Comparison of ENCODE assay signal across 1 cellular context in the genomic region with DNA sequence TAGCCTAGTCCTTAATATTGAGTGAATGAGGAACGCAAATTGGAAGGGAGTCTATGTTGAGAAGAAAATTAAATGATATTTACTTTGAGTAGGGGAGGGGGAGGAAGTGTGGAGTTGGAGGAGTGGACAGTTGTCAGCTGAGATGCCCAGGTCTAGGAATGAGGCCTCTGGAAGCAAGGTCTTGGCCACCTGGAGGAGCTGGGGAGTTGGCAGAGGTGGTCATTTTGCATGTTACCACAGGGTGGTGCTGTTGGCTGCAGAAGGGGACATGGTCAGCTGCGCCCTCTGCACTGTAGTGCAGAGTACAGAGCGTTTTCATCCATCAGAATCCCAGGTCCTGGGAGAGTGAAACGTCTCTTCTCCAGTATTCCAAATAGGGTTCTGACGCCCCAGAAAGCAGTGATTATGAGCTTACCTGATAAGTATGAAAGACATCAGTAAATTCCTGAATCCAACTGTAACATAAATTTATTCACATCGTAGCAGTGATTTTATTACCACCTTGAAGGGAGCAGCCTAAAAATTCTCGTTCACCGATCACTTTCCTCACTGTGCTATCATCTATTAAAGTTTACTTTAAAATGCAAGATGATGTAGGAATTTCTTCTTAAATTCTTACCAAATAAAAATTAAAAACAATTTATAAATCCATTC.
A peak's percentile ranks its signal among the peaks of the same experiment; 100 is the strongest.
TF ChIP-seq lines count a peak whose summit lies in the region.

No MANE protein-coding gene starts in this region.

TF ChIP-seq in HepG2, 621 proteins besides CTCF, POLR2A, EP300 and RAD21 (continues in another document):
- TF ChIP-seq KAT7 (CRISPR knock-in tag; IDR thresholded peaks at IDR 0.05; ENCODE audit: borderline replicate concordance) (peak; percentile 57; the same call in 1 of the 2 replicates), MATR3 (CRISPR knock-in tag; IDR thresholded peaks at IDR 0.05) (no peak), SETDB1 (CRISPR knock-in tag; IDR thresholded peaks at IDR 0.05; ENCODE audit: borderline replicate concordance) (no peak), RAD51 (IDR thresholded peaks at IDR 0.05; ENCODE audit: borderline replicate concordance) (no peak), ZBTB42 (CRISPR knock-in tag; IDR thresholded peaks at IDR 0.05) (no peak), ZSCAN29 (CRISPR knock-in tag; conservative IDR thresholded peaks at IDR 0.05) (no peak), GFI1 (CRISPR knock-in tag; IDR thresholded peaks at IDR 0.05; ENCODE audit: borderline replicate concordance) (no peak), RCOR2 (CRISPR knock-in tag; IDR thresholded peaks at IDR 0.05) (no peak), KLF11 (CRISPR knock-in tag; IDR thresholded peaks at IDR 0.05) (0 out of 2 replicates have a peak, but pooled peaks have one; percentile 64), ZNF7 (CRISPR knock-in tag; IDR thresholded peaks at IDR 0.05) (no peak), IKZF1 (IDR thresholded peaks at IDR 0.05) (no peak), ZNF777 (CRISPR knock-in tag; IDR thresholded peaks at IDR 0.05) (no peak; the same call in 1 of the 2 replicates), ZNF263 (CRISPR knock-in tag; IDR thresholded peaks at IDR 0.05) (no peak), ZNF460 (CRISPR knock-in tag; IDR thresholded peaks at IDR 0.05; ENCODE audit: borderline replicate concordance) (no peak), ZNF446 (CRISPR knock-in tag; IDR thresholded peaks at IDR 0.05) (no peak), ARID2 (CRISPR knock-in tag; IDR thresholded peaks at IDR 0.05; ENCODE audit: borderline replicate concordance) (no peak), JARID2 (CRISPR knock-in tag; IDR thresholded peaks at IDR 0.05; ENCODE audit: insufficient replicate concordance) (no peak), ZNF614 (CRISPR knock-in tag; IDR thresholded peaks at IDR 0.05; ENCODE audit: borderline replicate concordance) (peak; percentile 71), SIX1 (CRISPR knock-in tag; IDR thresholded peaks at IDR 0.05; ENCODE audit: borderline replicate concordance) (0 out of 2 replicates have a peak, but pooled peaks have one; percentile 24), THYN1 (CRISPR knock-in tag; IDR thresholded peaks at IDR 0.05; ENCODE audit: borderline replicate concordance, low read depth) (no peak), AKAP8 (CRISPR knock-in tag; IDR thresholded peaks at IDR 0.05) (no peak), POGZ (CRISPR knock-in tag; IDR thresholded peaks at IDR 0.05) (peak; percentile 60; the same call in 1 of the 2 replicates), ZZZ3 (CRISPR knock-in tag; IDR thresholded peaks at IDR 0.05; ENCODE audit: borderline replicate concordance) (no peak), POLR2AphosphoS5 (IDR thresholded peaks at IDR 0.05; ENCODE audit: low read depth, low read length) (no peak), MAF1 (CRISPR knock-in tag; IDR thresholded peaks at IDR 0.05; ENCODE audit: borderline replicate concordance) (no peak), NCOA2 (CRISPR knock-in tag; IDR thresholded peaks at IDR 0.05) (peak; percentile 41; the same call in 1 of the 2 replicates), DMAP1 (CRISPR knock-in tag; IDR thresholded peaks at IDR 0.05) (0 out of 2 replicates have a peak, but pooled peaks have one; percentile 27), ZNF615 (CRISPR knock-in tag; IDR thresholded peaks at IDR 0.05; ENCODE audit: borderline replicate concordance) (no peak), ARNTL (CRISPR knock-in tag; IDR thresholded peaks at IDR 0.05) (no peak), SAP130 (CRISPR knock-in tag; IDR thresholded peaks at IDR 0.05; ENCODE audit: low read depth) (peak; percentile 54; the same call in 1 of the 2 replicates), ZNF674 (CRISPR knock-in tag; IDR thresholded peaks at IDR 0.05; ENCODE audit: low read depth) (no peak), ONECUT2 (CRISPR knock-in tag; IDR thresholded peaks at IDR 0.05) (no peak), NR1H2 (CRISPR knock-in tag; IDR thresholded peaks at IDR 0.05; ENCODE audit: borderline replicate concordance, low read depth) (no peak), JDP2 (CRISPR knock-in tag; IDR thresholded peaks at IDR 0.05; ENCODE audit: borderline replicate concordance) (no peak), HNF4G (IDR thresholded peaks at IDR 0.05; ENCODE audit: borderline replicate concordance, low read depth, low read length) (peak; percentile 94), HNF4G (CRISPR knock-in tag; IDR thresholded peaks at IDR 0.05; ENCODE audit: borderline replicate concordance, low read depth) (peak; percentile 80; the same call in 1 of the 2 replicates), SP1 (IDR thresholded peaks at IDR 0.05) (no peak), SP1 (CRISPR knock-in tag; IDR thresholded peaks at IDR 0.05) (0 out of 2 replicates have a peak, but pooled peaks have one; percentile 32), FOXK2 (IDR thresholded peaks at IDR 0.05) (no peak)
- TF ChIP-seq, protein P1, sequence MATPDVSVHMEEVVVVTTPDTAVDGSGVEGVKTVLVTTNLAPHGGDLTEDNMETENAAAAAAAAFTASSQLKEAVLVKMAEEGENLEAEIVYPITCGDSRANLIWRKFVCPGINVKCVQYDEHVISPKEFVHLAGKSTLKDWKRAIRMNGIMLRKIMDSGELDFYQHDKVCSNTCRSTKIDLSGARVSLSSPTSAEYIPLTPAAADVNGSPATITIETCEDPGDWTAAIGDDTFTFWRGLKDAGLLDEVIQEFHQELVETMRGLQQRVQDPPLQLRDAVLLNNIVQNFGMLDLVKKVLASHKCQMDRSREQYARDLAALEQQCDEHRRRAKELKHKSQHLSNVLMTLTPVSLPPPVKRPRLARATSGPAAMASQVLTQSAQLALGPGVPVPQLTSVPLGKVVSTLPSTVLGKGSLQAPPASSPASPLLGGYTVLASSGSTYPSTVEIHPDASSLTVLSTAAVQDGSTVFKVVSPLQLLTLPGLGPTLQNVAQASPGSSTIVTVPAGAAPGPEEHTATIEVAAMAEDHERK (CRISPR knock-in tag; IDR thresholded peaks at IDR 0.05; ENCODE audit: low read depth) = no peak
- TF ChIP-seq, protein P2, sequence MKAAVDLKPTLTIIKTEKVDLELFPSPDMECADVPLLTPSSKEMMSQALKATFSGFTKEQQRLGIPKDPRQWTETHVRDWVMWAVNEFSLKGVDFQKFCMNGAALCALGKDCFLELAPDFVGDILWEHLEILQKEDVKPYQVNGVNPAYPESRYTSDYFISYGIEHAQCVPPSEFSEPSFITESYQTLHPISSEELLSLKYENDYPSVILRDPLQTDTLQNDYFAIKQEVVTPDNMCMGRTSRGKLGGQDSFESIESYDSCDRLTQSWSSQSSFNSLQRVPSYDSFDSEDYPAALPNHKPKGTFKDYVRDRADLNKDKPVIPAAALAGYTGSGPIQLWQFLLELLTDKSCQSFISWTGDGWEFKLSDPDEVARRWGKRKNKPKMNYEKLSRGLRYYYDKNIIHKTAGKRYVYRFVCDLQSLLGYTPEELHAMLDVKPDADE (CRISPR knock-in tag; IDR thresholded peaks at IDR 0.05) = no peak
- TF ChIP-seq, protein P3, sequence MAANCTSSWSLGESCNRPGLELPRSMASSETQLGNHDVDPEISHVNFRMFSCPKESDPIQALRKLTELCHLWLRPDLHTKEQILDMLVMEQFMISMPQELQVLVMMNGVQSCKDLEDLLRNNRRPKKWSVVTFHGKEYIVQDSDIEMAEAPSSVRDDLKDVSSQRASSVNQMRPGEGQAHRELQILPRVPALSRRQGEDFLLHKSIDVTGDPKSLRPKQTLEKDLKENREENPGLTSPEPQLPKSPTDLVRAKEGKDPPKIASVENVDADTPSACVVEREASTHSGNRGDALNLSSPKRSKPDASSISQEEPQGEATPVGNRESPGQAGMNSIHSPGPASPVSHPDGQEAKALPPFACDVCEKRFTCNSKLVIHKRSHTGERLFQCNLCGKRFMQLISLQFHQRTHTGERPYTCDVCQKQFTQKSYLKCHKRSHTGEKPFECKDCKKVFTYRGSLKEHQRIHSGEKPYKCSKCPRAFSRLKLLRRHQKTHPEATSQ (CRISPR knock-in tag; IDR thresholded peaks at IDR 0.05; ENCODE audit: borderline replicate concordance) = no peak
- TF ChIP-seq, protein P4, sequence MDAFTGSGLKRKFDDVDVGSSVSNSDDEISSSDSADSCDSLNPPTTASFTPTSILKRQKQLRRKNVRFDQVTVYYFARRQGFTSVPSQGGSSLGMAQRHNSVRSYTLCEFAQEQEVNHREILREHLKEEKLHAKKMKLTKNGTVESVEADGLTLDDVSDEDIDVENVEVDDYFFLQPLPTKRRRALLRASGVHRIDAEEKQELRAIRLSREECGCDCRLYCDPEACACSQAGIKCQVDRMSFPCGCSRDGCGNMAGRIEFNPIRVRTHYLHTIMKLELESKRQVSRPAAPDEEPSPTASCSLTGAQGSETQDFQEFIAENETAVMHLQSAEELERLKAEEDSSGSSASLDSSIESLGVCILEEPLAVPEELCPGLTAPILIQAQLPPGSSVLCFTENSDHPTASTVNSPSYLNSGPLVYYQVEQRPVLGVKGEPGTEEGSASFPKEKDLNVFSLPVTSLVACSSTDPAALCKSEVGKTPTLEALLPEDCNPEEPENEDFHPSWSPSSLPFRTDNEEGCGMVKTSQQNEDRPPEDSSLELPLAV (CRISPR knock-in tag; conservative IDR thresholded peaks at IDR 0.05; ENCODE audit: low read depth) = no peak
- TF ChIP-seq, protein P5, sequence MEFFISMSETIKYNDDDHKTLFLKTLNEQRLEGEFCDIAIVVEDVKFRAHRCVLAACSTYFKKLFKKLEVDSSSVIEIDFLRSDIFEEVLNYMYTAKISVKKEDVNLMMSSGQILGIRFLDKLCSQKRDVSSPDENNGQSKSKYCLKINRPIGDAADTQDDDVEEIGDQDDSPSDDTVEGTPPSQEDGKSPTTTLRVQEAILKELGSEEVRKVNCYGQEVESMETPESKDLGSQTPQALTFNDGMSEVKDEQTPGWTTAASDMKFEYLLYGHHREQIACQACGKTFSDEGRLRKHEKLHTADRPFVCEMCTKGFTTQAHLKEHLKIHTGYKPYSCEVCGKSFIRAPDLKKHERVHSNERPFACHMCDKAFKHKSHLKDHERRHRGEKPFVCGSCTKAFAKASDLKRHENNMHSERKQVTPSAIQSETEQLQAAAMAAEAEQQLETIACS (CRISPR knock-in tag; IDR thresholded peaks at IDR 0.05) = no peak
- TF ChIP-seq, protein P6, sequence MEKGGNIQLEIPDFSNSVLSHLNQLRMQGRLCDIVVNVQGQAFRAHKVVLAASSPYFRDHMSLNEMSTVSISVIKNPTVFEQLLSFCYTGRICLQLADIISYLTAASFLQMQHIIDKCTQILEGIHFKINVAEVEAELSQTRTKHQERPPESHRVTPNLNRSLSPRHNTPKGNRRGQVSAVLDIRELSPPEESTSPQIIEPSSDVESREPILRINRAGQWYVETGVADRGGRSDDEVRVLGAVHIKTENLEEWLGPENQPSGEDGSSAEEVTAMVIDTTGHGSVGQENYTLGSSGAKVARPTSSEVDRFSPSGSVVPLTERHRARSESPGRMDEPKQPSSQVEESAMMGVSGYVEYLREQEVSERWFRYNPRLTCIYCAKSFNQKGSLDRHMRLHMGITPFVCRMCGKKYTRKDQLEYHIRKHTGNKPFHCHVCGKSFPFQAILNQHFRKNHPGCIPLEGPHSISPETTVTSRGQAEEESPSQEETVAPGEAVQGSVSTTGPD (CRISPR knock-in tag; IDR thresholded peaks at IDR 0.05) = no peak
- TF ChIP-seq, protein P7, sequence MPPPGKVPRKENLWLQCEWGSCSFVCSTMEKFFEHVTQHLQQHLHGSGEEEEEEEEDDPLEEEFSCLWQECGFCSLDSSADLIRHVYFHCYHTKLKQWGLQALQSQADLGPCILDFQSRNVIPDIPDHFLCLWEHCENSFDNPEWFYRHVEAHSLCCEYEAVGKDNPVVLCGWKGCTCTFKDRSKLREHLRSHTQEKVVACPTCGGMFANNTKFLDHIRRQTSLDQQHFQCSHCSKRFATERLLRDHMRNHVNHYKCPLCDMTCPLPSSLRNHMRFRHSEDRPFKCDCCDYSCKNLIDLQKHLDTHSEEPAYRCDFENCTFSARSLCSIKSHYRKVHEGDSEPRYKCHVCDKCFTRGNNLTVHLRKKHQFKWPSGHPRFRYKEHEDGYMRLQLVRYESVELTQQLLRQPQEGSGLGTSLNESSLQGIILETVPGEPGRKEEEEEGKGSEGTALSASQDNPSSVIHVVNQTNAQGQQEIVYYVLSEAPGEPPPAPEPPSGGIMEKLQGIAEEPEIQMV (CRISPR knock-in tag; IDR thresholded peaks at IDR 0.05; ENCODE audit: low read depth) = 0 out of 2 replicates have a peak, but pooled peaks have one; percentile 26
- TF ChIP-seq, protein P8, sequence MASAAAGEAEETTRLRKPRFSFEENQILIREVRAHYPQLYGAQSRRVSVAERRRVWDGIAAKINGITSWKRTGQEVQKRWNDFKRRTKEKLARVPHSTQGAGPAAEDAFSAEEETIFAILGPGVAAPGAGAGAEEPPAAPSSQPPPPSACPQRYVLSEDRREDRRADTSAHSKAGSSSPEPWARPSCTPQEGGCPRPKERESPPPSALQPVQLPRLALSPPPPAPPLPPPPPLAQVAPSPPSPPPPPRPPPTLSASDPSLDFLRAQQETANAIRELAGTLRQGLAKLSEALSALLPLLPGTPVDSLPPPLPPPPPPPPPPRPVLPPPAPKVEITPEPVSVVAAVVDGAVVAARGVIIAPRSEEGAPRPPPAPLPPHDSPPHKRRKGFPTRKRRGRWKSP (CRISPR knock-in tag; IDR thresholded peaks at IDR 0.05) = 0 out of 2 replicates have a peak, but pooled peaks have one; percentile 52
- TF ChIP-seq, protein P9, sequence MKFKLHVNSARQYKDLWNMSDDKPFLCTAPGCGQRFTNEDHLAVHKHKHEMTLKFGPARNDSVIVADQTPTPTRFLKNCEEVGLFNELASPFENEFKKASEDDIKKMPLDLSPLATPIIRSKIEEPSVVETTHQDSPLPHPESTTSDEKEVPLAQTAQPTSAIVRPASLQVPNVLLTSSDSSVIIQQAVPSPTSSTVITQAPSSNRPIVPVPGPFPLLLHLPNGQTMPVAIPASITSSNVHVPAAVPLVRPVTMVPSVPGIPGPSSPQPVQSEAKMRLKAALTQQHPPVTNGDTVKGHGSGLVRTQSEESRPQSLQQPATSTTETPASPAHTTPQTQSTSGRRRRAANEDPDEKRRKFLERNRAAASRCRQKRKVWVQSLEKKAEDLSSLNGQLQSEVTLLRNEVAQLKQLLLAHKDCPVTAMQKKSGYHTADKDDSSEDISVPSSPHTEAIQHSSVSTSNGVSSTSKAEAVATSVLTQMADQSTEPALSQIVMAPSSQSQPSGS (CRISPR knock-in tag; IDR thresholded peaks at IDR 0.05) = no peak; the same call in 1 of the 2 replicates
- TF ChIP-seq, protein P10, sequence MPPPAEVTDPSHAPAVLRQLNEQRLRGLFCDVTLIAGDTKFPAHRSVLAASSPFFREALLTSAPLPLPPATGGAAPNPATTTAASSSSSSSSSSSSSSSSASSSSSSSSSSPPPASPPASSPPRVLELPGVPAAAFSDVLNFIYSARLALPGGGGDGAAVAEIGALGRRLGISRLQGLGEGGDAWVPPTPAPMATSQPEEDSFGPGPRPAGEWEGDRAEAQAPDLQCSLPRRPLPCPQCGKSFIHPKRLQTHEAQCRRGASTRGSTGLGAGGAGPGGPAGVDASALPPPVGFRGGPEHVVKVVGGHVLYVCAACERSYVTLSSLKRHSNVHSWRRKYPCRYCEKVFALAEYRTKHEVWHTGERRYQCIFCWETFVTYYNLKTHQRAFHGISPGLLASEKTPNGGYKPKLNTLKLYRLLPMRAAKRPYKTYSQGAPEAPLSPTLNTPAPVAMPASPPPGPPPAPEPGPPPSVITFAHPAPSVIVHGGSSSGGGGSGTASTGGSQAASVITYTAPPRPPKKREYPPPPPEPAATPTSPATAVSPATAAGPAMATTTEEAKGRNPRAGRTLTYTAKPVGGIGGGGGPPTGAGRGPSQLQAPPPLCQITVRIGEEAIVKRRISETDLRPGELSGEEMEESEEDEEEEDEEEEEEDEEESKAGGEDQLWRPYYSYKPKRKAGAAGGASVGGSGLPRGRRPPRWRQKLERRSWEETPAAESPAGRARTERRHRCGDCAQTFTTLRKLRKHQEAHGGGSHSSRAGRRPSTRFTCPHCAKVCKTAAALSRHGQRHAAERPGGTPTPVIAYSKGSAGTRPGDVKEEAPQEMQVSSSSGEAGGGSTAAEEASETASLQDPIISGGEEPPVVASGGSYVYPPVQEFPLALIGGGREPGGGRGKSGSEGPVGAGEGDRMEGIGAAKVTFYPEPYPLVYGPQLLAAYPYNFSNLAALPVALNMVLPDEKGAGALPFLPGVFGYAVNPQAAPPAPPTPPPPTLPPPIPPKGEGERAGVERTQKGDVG (CRISPR knock-in tag; IDR thresholded peaks at IDR 0.05; ENCODE audit: borderline replicate concordance) = peak; percentile 53; the same call in 1 of the 2 replicates
